Comparison of ENCODE assay signal across 32 cellular contexts in the genomic region with DNA sequence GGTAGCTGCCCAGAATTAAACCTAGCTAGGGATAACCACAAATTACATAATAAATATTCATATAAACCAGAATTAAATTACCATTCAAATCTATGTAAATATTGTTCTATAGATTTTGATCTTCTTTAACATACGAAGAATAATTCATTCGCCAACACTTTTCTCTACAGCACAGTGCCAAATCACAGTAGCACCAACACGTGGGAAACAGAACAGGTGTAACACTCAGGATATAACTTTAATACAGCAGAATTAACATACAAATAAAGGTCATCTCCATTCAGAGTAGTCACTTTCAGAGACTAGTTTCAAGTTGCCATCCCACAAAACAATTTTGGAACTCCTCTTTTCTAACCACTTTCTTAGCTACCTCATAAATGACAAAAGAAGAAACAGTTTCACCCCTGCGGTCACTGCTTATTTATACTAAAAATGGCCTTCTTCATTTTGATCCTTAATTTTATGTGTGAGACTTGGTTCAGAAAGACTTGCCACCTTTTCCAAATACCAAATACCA.
"Had no signal": no experiment of that assay in that cellular context is flagged by ENCODE, and none has a peak within 500 bp of the region (broad histone marks: within the 10 kb centered on the region; RNA-seq: fewer than 3 reads in every experiment).

No MANE protein-coding gene starts in this region.

- H3K4me3 Mint-ChIP-seq: activated CD4-positive, alpha-beta memory T cell treated with anti-CD3 and anti-CD28 coated beads, Interleukin-2, amount 10 ng/mL, durations not matched to agents 7 days and 5 days; activated CD8-positive, alpha-beta memory T cell treated with anti-CD3 and anti-CD28 coated beads, Interleukin-2, amount 10 ng/mL, durations not matched to agents 7 days and 5 days; activated naive CD4-positive, alpha-beta T cell treated with anti-CD3 and anti-CD28 coated beads, Interleukin-2, amount 10 ng/mL, durations not matched to agents 7 days and 5 days; activated naive CD8-positive, alpha-beta T cell; T-cell had no signal

- H3K27ac ChIP-seq: breast epithelium, coronary artery, PC-9, RWPE1, VCaP had no signal

- H3K4me2 ChIP-seq: PC-9 had no signal

- H3K4me3 ChIP-seq: breast epithelium, coronary artery, PC-9 had no signal

- H3K27ac Mint-ChIP-seq: activated CD4-positive, alpha-beta memory T cell treated with anti-CD3 and anti-CD28 coated beads, Interleukin-2, amount 10 ng/mL, durations not matched to agents 7 days and 5 days; activated CD8-positive, alpha-beta memory T cell treated with anti-CD3 and anti-CD28 coated beads, Interleukin-2, amount 10 ng/mL, durations not matched to agents 7 days and 5 days; activated naive CD4-positive, alpha-beta T cell treated with anti-CD3 and anti-CD28 coated beads, Interleukin-2, amount 10 ng/mL, durations not matched to agents 7 days and 5 days; activated naive CD8-positive, alpha-beta T cell; T-cell had no signal

- H3K36me3 ChIP-seq: breast epithelium had no signal

- DNase-seq: activated CD4-positive, alpha-beta memory T cell treated with anti-CD3 and anti-CD28 coated beads, Interleukin-2, amount 10 ng/mL, durations not matched to agents 7 days and 5 days; activated CD4-positive, alpha-beta T cell treated with anti-CD3 and anti-CD28 coated beads for 1 hour; activated CD4-positive, alpha-beta T cell treated with anti-CD3 and anti-CD28 coated beads for 48 hours; activated CD4-positive, CD25-positive, alpha-beta regulatory T cell; activated CD8-positive, alpha-beta memory T cell treated with anti-CD3 and anti-CD28 coated beads for 24 hours; activated CD8-positive, alpha-beta memory T cell treated with anti-CD3 and anti-CD28 coated beads, Interleukin-2, amount 10 ng/mL, durations not matched to agents 7 days and 5 days; activated CD8-positive, alpha-beta memory T cell treated with anti-CD3 and anti-CD28 coated beads, Interleukin-2, amount 50 U/mL, for 48 hours; activated effector memory CD4-positive, alpha-beta T cell treated with Interleukin-2 at 50 U/mL for 16 hours; activated naive CD4-positive, alpha-beta T cell treated with anti-CD3 and anti-CD28 coated beads, Interleukin-2, amount 10 ng/mL, durations not matched to agents 7 days and 5 days; activated T-cell treated with anti-CD3 and anti-CD28 coated beads, Interleukin-2, amount 50 U/mL, for 48 hours; amniotic stem cell; aorta; NCI-H1105 treated with DMSO at 0.1 percent for 48 hours; NCI-H1436; NCI-H1694; NCI-H2029; NCI-H345; NCI-H524 treated with DMSO at 0.1 percent for 48 hours; NCI-H748 treated with DMSO at 0.1 percent for 48 hours; PC-9; SIG-M5; T-cell; T-helper 2 cell; T-helper 9 cell had no signal

- H3K27me3 Mint-ChIP-seq: activated CD4-positive, alpha-beta memory T cell treated with anti-CD3 and anti-CD28 coated beads, Interleukin-2, amount 10 ng/mL, durations not matched to agents 7 days and 5 days; activated CD8-positive, alpha-beta memory T cell treated with anti-CD3 and anti-CD28 coated beads, Interleukin-2, amount 10 ng/mL, durations not matched to agents 7 days and 5 days; activated naive CD4-positive, alpha-beta T cell treated with anti-CD3 and anti-CD28 coated beads, Interleukin-2, amount 10 ng/mL, durations not matched to agents 7 days and 5 days; activated naive CD8-positive, alpha-beta T cell; T-cell had no signal

- H3K9me3 Mint-ChIP-seq: activated CD4-positive, alpha-beta memory T cell treated with anti-CD3 and anti-CD28 coated beads, Interleukin-2, amount 10 ng/mL, durations not matched to agents 7 days and 5 days; activated naive CD4-positive, alpha-beta T cell treated with anti-CD3 and anti-CD28 coated beads, Interleukin-2, amount 10 ng/mL, durations not matched to agents 7 days and 5 days; T-cell had no signal

- H3K27me3 ChIP-seq: breast epithelium had no signal

- H3K9me3 ChIP-seq: breast epithelium had no signal

- H3K4me1 ChIP-seq: breast epithelium had no signal

- FAIRE-seq: RCC 7860 had no signal

- ATAC-seq: activated CD8-positive, alpha-beta memory T cell treated with anti-CD3 and anti-CD28 coated beads, Interleukin-2, amount 10 ng/mL, durations not matched to agents 7 days and 5 days; Right ventricle myocardium inferior; SK-N-SH treated with all-trans-retinoic acid at 6 μM for 48 hours; T-cell had no signal

- H2AFZ ChIP-seq: PC-9 had no signal
